14 cellular contexts compared by ENCODE assay signal in genomic region chr2:44275915-44276279, GRCh38. TPM values are rescaled to one million over a fixed set of nuclear protein-coding genes. Genes with fewer than 3 reads are reported as not detected.
DNase-seq lines count a peak whose midpoint lies in the region; ATAC-seq and TF ChIP-seq lines count a peak whose summit lies in the region.
"Had no signal": no experiment of that assay in that cellular context is flagged by ENCODE, and none has a peak within 500 bp of the region (broad histone marks: within the 10 kb centered on the region; RNA-seq: fewer than 3 reads in every experiment).

No MANE protein-coding gene starts in this region.

- TF ChIP-seq POLR2A in thyroid gland (IDR thresholded peaks at IDR 0.05) = no peak
- no peak for TF ChIP-seq POLR2A in tibial nerve (IDR thresholded peaks at IDR 0.05)

- H3K4me1 ChIP-seq in adipocyte (ENCODE audit: control insufficient read depth, insufficient read depth, low read length) (peaks cover 12% of the 10 kb centered on the region), thyroid gland (peaks cover 10 to 19% of the 10 kb centered on the region in 2 donors), tibial nerve (no peaks in the 10 kb centered on the region)

- H3K9me3 ChIP-seq in adipocyte (ENCODE audit: control insufficient read depth, low read length) (no peaks in the 10 kb centered on the region), thyroid gland (no peaks in the 10 kb centered on the region), tibial nerve (peaks cover 0 to under 1% (median 0%) of the 10 kb centered on the region in 4 donors)

- DNase-seq in NCI-H1417 (lab: John Stamatoyannopoulos, UW) (peak in 2 of 3 experiments; percentile 11 to 73), NCI-H1417 treated with DMSO at 0.1 percent for 48 hours (lab: John Stamatoyannopoulos, UW) (no peak), adipocyte (ENCODE audit: low read depth) (peak; percentile 52), foreskin melanocyte (peak; percentile 50), thyroid gland (peak in 1 of 2 donors; percentile 6), tibial nerve (ENCODE audit: low spot score in 2 of 2) (no peak)
- DNase-seq in activated CD8-positive, alpha-beta memory T cell treated with anti-CD3 and anti-CD28 coated beads for 24 hours = no peak
- DNase-seq: 8988T; activated CD8-positive, alpha-beta memory T cell treated with anti-CD3 and anti-CD28 coated beads, Interleukin-2, amount 50 U/mL, for 4 hours; endodermal cell; naive B cell had no signal

- ATAC-seq in HG03045 (IDR thresholded peaks at IDR 0.05; ENCODE audit: unreplicated experiment) = no peak

- WGBS in thyroid gland, 2 donors = 25 to 42% methylated on average over 2 of the region's 2 CpGs
- whole genome bisulfite sequencing in tibial nerve, 2 donors = 28 to 33% methylated on average over 2 of the region's 2 CpGs

- H3K4me3 ChIP-seq in adipocyte (ENCODE audit: low read length) (no peak overlapping the region), thyroid gland (replicated peaks in 1 of 3) (no peak overlapping the region), tibial nerve (peak overlapping the region in 1 of 4 donors; percentile 14)

- intact Hi-C loops in thyroid gland (cut with DNase I) = no loop called here

- H3K27me3 ChIP-seq in adipocyte (replicated peaks; ENCODE audit: control insufficient read depth, insufficient read depth, low read length) = no peaks in the 10 kb centered on the region
- H3K27me3 ChIP-seq in thyroid gland = no peaks in the 10 kb centered on the region
- no peaks in the 10 kb centered on the region for H3K27me3 ChIP-seq in tibial nerve

- H3K36me3 ChIP-seq in adipocyte (ENCODE audit: control insufficient read depth, insufficient read depth, low read length, severe bottlenecking) (no peaks in the 10 kb centered on the region), thyroid gland (no peaks in the 10 kb centered on the region), tibial nerve (no peaks in the 10 kb centered on the region)

- H3K9ac ChIP-seq in adipocyte (ENCODE audit: low read length) = no peak overlapping the region

- no peak for TF ChIP-seq EP300 in tibial nerve (IDR thresholded peaks at IDR 0.05)

- H3K27ac ChIP-seq in thyroid gland (peak overlapping the region; percentile 52 to 69 (median 64)), tibial nerve (peak overlapping the region in 1 of 4 donors; percentile 34)

- TF ChIP-seq CTCF in thyroid gland (IDR thresholded peaks at IDR 0.05) = no peak
- TF ChIP-seq CTCF in tibial nerve (IDR thresholded peaks at IDR 0.05) = no peak

RNA-seq across cellular contexts. Expression of gene SLC3A1, which starts 0.6 kb away (rescaled TPM):
- total RNA-seq in thyroid gland = not detected
- 1 to 10 TPM in 1 of 4 donors, under 1 TPM in 3; 0.21 to 1.8 (median 0.52) TPM for total RNA-seq in tibial nerve
- total RNA-seq: Daoy, OCI-LY7 had no signal

Comparison
In these comparisons a context has a peak if more than half of its experiments do, and no peak if none do; other contexts are left out.
1. DNase-seq: peak in NCI-H1417 (2 of 3), adipocyte (single experiment) and foreskin melanocyte (single experiment); none in NCI-H1417 treated with DMSO at 0.1 percent for 48 hours (single experiment), tibial nerve (0 of 2) and activated CD8-positive, alpha-beta memory T cell treated with anti-CD3 and anti-CD28 coated beads for 24 hours (single experiment).